ENCODE assay signal across 23 cellular contexts in the genomic region with DNA sequence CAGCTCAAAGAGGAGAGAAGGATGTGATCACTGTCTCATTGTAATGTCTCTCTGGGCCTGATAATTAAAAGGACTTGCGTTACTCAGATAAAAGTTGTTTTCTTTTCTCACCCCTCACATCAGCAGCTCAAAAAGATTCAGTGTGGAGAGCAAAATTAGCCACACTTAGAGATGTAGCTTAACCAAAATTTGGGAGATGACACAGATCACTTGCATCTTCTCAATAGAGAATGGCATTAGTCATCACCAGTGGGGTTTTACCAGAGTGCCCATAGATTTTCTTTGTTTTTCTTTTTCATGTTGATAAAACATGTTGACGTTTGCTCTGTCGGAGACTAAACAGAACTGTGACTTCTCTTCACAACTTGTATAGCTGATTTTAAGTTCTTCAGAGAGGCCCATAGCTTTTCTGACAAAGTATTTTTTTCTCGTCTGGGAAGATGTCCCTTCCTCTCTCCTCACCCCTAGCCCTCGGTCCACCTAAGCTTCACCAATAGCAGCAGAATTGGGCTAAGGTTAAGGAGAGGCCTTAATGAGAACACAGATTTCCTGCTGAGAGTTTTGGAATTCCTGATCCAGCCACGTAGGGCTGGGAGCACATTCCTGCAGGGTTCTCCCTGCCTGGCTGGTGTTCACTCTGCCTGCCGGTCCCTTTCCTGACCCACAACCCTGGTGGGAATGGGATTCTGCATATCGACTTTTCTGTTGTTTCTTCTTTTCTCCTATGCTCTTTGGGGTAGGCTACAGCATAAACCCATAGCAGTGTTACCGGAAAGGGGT.
"Had no signal": no experiment of that assay in that cellular context is flagged by ENCODE, and none has a peak within 500 bp of the region (broad histone marks: within the 10 kb centered on the region; RNA-seq: fewer than 3 reads in every experiment).

No MANE protein-coding gene starts in this region.

- DNase-seq: activated CD4-positive, alpha-beta T cell treated with anti-CD3 and anti-CD28 coated beads, Interleukin-2, amount 10 ng/mL, durations not matched to agents 24 days and 14 days; activated CD4-positive, CD25-positive, alpha-beta regulatory T cell; activated CD8-positive, alpha-beta memory T cell treated with anti-CD3 and anti-CD28 coated beads, Interleukin-2, amount 50 U/mL, for 4 hours; activated CD8-positive, alpha-beta T cell treated with anti-CD3 and anti-CD28 coated beads, Interleukin-2, amount 10 ng/mL, durations not matched to agents 7 days and 5 days; activated naive CD8-positive, alpha-beta T cell treated with anti-CD3 and anti-CD28 coated beads, Interleukin-2, amount 10 ng/mL, durations not matched to agents 7 days and 5 days; activated T-cell treated with anti-CD3 and anti-CD28 coated beads, Interleukin-2, amount 50 U/mL, for 48 hours; amygdala; cortex of kidney; effector CD4-positive, alpha-beta T cell; gastrocnemius medialis; head of caudate nucleus; lower lobe of right lung; midbrain; occipital lobe; retina; SK-N-SH; stimulated activated CD4-positive, alpha-beta T cell treated with anti-CD3 and anti-CD28 coated beads, Interleukin-12 subunit alpha, Interleukin-12 subunit beta, amount 100 ng/mL, for 4 hours; stimulated activated CD4-positive, alpha-beta T cell treated with anti-CD3 and anti-CD28 coated beads, Interleukin-1b, Interleukin-23, amount 100 ng/mL, for 48 hours; stimulated activated CD8-positive, alpha-beta memory T cell treated with anti-CD3 and anti-CD28 coated beads, Interleukin-4, amount 100 ng/mL, for 48 hours; stimulated activated naive CD4-positive, alpha-beta T cell treated with Interleukin-2 at 50 U/mL for 16 hours had no signal

- ATAC-seq: activated CD8-positive, alpha-beta T cell treated with anti-CD3 and anti-CD28 coated beads, Interleukin-2, amount 10 ng/mL, durations not matched to agents 7 days and 5 days; esophagus mucosa; gastrocnemius medialis; lower lobe of right lung had no signal

- H3K27ac Mint-ChIP-seq: activated CD4-positive, alpha-beta T cell treated with anti-CD3 and anti-CD28 coated beads, Interleukin-2, amount 10 ng/mL, durations not matched to agents 24 days and 14 days; activated CD8-positive, alpha-beta T cell treated with anti-CD3 and anti-CD28 coated beads, Interleukin-2, amount 10 ng/mL, durations not matched to agents 7 days and 5 days; activated naive CD8-positive, alpha-beta T cell treated with anti-CD3 and anti-CD28 coated beads, Interleukin-2, amount 10 ng/mL, durations not matched to agents 7 days and 5 days; nephron; T-helper 2 cell treated with Interferon-gamma antibody and Interleukin-4, amounts not matched to agents 5 μg/mL and 100 μg/mL, for 36 hours had no signal

- H3K4me3 Mint-ChIP-seq: activated CD4-positive, alpha-beta T cell treated with anti-CD3 and anti-CD28 coated beads, Interleukin-2, amount 10 ng/mL, durations not matched to agents 24 days and 14 days; activated CD8-positive, alpha-beta T cell treated with anti-CD3 and anti-CD28 coated beads, Interleukin-2, amount 10 ng/mL, durations not matched to agents 7 days and 5 days; activated naive CD8-positive, alpha-beta T cell treated with anti-CD3 and anti-CD28 coated beads, Interleukin-2, amount 10 ng/mL, durations not matched to agents 7 days and 5 days; nephron; T-helper 2 cell treated with Interferon-gamma antibody and Interleukin-4, amounts not matched to agents 5 μg/mL and 100 μg/mL, for 36 hours had no signal

- H3K9me3 Mint-ChIP-seq: nephron; T-helper 2 cell treated with Interferon-gamma antibody and Interleukin-4, amounts not matched to agents 5 μg/mL and 100 μg/mL, for 36 hours had no signal

- H3K36me3 Mint-ChIP-seq: activated naive CD8-positive, alpha-beta T cell treated with anti-CD3 and anti-CD28 coated beads, Interleukin-2, amount 10 ng/mL, durations not matched to agents 7 days and 5 days had no signal

- H3K4me1 Mint-ChIP-seq: nephron had no signal
